11 cellular contexts compared by ENCODE assay signal in the genomic region with DNA sequence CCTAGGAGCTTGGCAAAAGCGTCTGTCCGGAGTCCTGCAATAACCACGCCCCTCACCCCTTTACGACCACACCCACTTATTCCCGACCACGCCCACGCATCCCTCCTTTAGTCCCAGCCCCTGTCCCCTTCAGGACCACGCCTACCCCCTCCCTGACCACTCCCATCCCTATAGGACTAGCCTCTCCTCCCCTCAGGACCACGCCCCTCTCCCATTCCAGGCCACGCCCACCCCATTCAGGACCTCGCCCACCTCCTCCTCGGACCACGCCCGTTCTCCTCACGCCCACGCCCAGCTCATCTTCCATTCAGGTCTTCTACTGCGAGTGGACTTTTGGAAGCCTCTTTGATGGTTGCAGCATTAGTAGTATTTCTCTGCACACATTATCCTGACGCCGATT.
DNase-seq lines count a peak whose midpoint lies in the region; ATAC-seq and TF ChIP-seq lines count a peak whose summit lies in the region.
"Had no signal": no experiment of that assay in that cellular context is flagged by ENCODE, and none has a peak within 500 bp of the region (broad histone marks: within the 10 kb centered on the region; RNA-seq: fewer than 3 reads in every experiment).

No MANE protein-coding gene starts in this region.

- H3K4me3 Mint-ChIP-seq in neural crest cell: no peak overlapping the region
- H3K4me3 Mint-ChIP-seq: naive B cell had no signal

- peaks cover 16% of the 10 kb centered on the region for H3K27me3 Mint-ChIP-seq in neural crest cell (ENCODE audit: low read depth)
- H3K27me3 Mint-ChIP-seq: naive B cell had no signal

- no peak for TF ChIP-seq POLR2A in NB4 (IDR thresholded peaks at IDR 0.05; ENCODE audit: extremely low read depth, insufficient read length)

- H3K4me3 ChIP-seq in NB4 (ENCODE audit: low read depth, low read length): no peak overlapping the region
- H3K4me3 ChIP-seq in cardiac fibroblast (replicated peaks in 1 of 2; ENCODE audit: low read depth in 2 of 2, low read length in 2 of 2): no peak overlapping the region
- H3K4me3 ChIP-seq: gastroesophageal sphincter had no signal

- no peak for ATAC-seq in GM21576 (IDR thresholded peaks at IDR 0.05; ENCODE audit: unreplicated experiment)
- no peak for ATAC-seq in GM18517 (IDR thresholded peaks at IDR 0.05; ENCODE audit: unreplicated experiment)
- ATAC-seq: gastroesophageal sphincter had no signal

- peaks cover 34% of the 10 kb centered on the region for H3K4me1 Mint-ChIP-seq in neural crest cell

- TF ChIP-seq CTCF in NB4 (IDR thresholded peaks at IDR 0.05; ENCODE audit: low read depth, low read length) (no peak), cardiac fibroblast (IDR thresholded peaks at IDR 0.05; ENCODE audit: low read depth, low read length) (no peak), neural crest cell (conservative IDR thresholded peaks at IDR 0.05) (no peak), GM20000 (IDR thresholded peaks at IDR 0.05; ENCODE audit: extremely low read depth, missing control alignments) (no peak)

- peak; percentile 83 for DNase-seq in GM03348 (ENCODE audit: low spot score)
- DNase-seq in NB4 (ENCODE audit: low read depth): peak; percentile 56
- peak; percentile 35 to 50 for DNase-seq in cardiac fibroblast (ENCODE audit: low read depth in 2 of 2)
- DNase-seq in neural crest cell (ENCODE audit: low read depth, low spot score): peak; percentile 31
- no peak for DNase-seq in GM20000 (ENCODE audit: low spot score)
- DNase-seq: naive B cell; NCI-H1105; stimulated activated CD4-positive, alpha-beta T cell treated with anti-CD3 and anti-CD28 coated beads, Interleukin-4, amount 100 ng/mL, for 24 hours had no signal

- H3K36me3 Mint-ChIP-seq in neural crest cell (ENCODE audit: low read depth): no peaks in the 10 kb centered on the region

- H3K27ac Mint-ChIP-seq in neural crest cell (ENCODE audit: unreplicated experiment): no peak overlapping the region
- H3K27ac Mint-ChIP-seq: naive B cell had no signal

- H3K9me3 Mint-ChIP-seq in neural crest cell: peaks cover 2% of the 10 kb centered on the region
